ENCODE assay signal across 12 cellular contexts in the genomic region with DNA sequence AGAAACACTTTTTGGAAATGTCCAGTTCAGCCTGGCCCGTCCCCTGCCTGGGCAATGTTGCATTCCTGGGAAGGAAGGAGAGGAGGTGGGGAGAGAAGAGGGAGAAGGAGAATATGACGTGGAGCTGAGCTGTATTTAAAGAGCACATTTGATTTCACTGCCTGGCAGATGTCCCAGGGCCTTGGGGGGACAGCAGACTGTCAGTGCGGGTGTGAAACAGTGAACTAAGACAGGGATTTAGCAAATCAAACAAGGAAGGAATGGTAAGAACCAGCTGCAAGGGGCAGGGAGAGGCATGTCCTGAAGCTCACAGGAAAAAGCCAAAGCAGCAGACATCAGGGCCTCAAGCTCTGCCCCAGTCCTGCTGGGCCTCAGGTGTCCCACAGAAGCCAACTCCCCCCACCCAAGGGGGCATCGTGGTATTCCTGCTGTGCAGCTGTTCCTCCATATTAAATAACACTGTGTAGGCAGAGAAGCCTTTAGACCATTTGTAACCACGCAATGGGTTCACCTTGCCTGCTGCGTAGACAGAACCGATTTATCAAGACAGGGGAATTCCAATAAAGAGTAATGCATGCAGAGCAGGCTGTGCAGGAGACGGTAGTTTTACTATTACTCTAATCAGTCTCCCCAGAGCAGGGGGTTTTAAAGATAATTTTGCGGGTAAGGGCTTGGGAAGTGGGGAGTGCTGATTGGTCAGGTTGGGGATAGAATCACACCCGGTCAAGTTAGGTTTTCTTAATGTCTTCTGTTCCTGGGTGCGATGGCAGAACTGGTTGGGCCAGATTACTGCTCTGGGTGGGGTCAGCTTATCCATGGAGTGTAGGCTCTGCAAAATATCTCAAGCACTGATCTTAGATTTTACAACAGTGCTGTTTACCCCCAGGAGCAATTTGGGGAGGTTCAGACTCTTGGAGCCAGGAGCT. TPM values are rescaled to one million over a fixed set of nuclear protein-coding genes. Genes with fewer than 3 reads are reported as not detected.
A peak's percentile ranks its signal among the peaks of the same experiment; 100 is the strongest.
DNase-seq lines count a peak whose midpoint lies in the region; ATAC-seq and TF ChIP-seq lines count a peak whose summit lies in the region.
"Had no signal": no experiment of that assay in that cellular context is flagged by ENCODE, and none has a peak within 500 bp of the region (broad histone marks: within the 10 kb centered on the region; RNA-seq: fewer than 3 reads in every experiment).

No MANE protein-coding gene starts in this region.

- H3K36me3 Mint-ChIP-seq in chondrocyte (ENCODE audit: low read depth) (peaks cover 4% of the 10 kb centered on the region), nephron (ENCODE audit: low read depth) (no peaks in the 10 kb centered on the region)
- H3K36me3 Mint-ChIP-seq: CD8-positive, alpha-beta T cell had no signal

- H3K4me1 Mint-ChIP-seq in chondrocyte (ENCODE audit: low read depth), result peaks cover 12% of the 10 kb centered on the region
- peaks cover 40% of the 10 kb centered on the region for H3K4me1 Mint-ChIP-seq in nephron

- H3K27me3 Mint-ChIP-seq in chondrocyte (ENCODE audit: low read depth) (peaks cover 3% of the 10 kb centered on the region), nephron (ENCODE audit: low read depth) (no peaks in the 10 kb centered on the region)

- H3K9me3 Mint-ChIP-seq in chondrocyte (ENCODE audit: low read depth), result no peaks in the 10 kb centered on the region
- peaks cover 3% of the 10 kb centered on the region for H3K9me3 Mint-ChIP-seq in nephron
- H3K9me3 Mint-ChIP-seq: CD8-positive, alpha-beta T cell had no signal

- H3K4me3 Mint-ChIP-seq in chondrocyte (ENCODE audit: unreplicated experiment), result no peak overlapping the region
- peak overlapping the region in 1 of 3 experiments; percentile 1 for H3K4me3 Mint-ChIP-seq in nephron
- H3K4me3 Mint-ChIP-seq: CD8-positive, alpha-beta T cell had no signal

- peak; percentile 86 for DNase-seq in DMS 273 (lab: John Stamatoyannopoulos, UW; ENCODE audit: unreplicated experiment)
- DNase-seq in NCI-H2171 treated with DMSO at 0.1 percent for 48 hours (lab: John Stamatoyannopoulos, UW), result peak; percentile 91
- DNase-seq in chondrocyte (ENCODE audit: low spot score), result no peak
- DNase-seq in NCI-H2107 treated with DMSO at 0.1 percent for 48 hours (lab: John Stamatoyannopoulos, UW; ENCODE audit: unreplicated experiment), result no peak
- no peak for DNase-seq in HuH-7.5 (ENCODE audit: low spot score)
- DNase-seq in AML-193 (lab: John Stamatoyannopoulos, UW), result no peak
- DNase-seq: CD8-positive, alpha-beta T cell; NCI-H2029; testis had no signal

- TF ChIP-seq CTCF in chondrocyte (IDR thresholded peaks at IDR 0.05) (no peak), nephron (IDR thresholded peaks at IDR 0.05; ENCODE audit: unreplicated experiment in 3 of 3) (no peak)

- no peak for ATAC-seq in GM18909 (IDR thresholded peaks at IDR 0.05; ENCODE audit: poor library complexity, unreplicated experiment)
- ATAC-seq: CD8-positive, alpha-beta T cell had no signal

- H3K27ac Mint-ChIP-seq in chondrocyte (ENCODE audit: unreplicated experiment) (peak overlapping the region; percentile 53), nephron (peak overlapping the region; percentile 42 to 75 (median 52))
- H3K27ac Mint-ChIP-seq: CD8-positive, alpha-beta T cell had no signal

RNA-seq across cellular contexts. Expression of a gene that starts 18.3 kb away (rescaled TPM):
- not detected in 3 replicates for total RNA-seq in chondrocyte
- total RNA-seq: CD8-positive, alpha-beta T cell; glomerular endothelial cell had no signal

Comparison
In these comparisons a context has a peak if more than half of its experiments do, and no peak if none do; other contexts are left out.
1. DNase-seq: peak in DMS 273 (single experiment) and NCI-H2171 treated with DMSO at 0.1 percent for 48 hours (single experiment); none in chondrocyte (single experiment), NCI-H2107 treated with DMSO at 0.1 percent for 48 hours (single experiment), HuH-7.5 (single experiment) and AML-193 (0 of 2).